23 cellular contexts compared by ENCODE assay signal in the genomic region with DNA sequence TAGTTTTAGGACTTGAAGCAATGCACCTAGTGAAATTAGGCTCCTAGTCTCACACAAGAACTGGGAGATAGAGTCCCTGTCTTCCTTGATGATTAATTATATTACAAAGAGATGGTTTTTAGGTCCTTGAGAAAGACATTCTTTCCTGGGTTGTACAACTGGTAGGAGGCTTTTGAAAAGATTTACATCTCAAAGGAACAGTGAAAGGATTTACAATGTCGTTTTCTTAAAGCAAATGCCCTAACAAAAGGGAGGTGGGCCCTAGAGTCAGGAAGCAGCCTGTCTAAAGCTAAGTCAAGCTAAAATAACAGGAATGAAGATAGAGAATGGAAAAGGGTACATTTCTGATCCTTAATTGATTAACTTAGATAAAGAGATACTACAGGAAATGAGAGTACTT.
"Had no signal": no experiment of that assay in that cellular context is flagged by ENCODE, and none has a peak within 500 bp of the region (broad histone marks: within the 10 kb centered on the region; RNA-seq: fewer than 3 reads in every experiment).

No MANE protein-coding gene starts in this region.

- H3K4me1 ChIP-seq: sigmoid colon, testis, tibial nerve, upper lobe of right lung, vagina had no signal

- H3K79me2 ChIP-seq: hepatocyte had no signal

- H3K36me3 ChIP-seq: neutrophil, sigmoid colon, upper lobe of right lung, vagina had no signal

- H3K4me2 ChIP-seq: hepatocyte had no signal

- H3K4me3 ChIP-seq: coronary artery, hepatocyte, lung, sigmoid colon, skin epidermis, testis, tibial nerve, upper lobe of right lung, vagina had no signal

- H3K27ac ChIP-seq: coronary artery, hepatocyte, neutrophil, sigmoid colon, skin epidermis, testis, tibial nerve, upper lobe of right lung, vagina had no signal

- ATAC-seq: left colon; left ventricle myocardium superior; naive thymus-derived CD4-positive, alpha-beta T cell; stimulated activated naive B cell treated with anti-CD40 and anti-IgM and Interleukin-4, amounts not matched to agents 10 μg/mL and 1 μg/mL and 100 μg/mL, for 72 hours; stimulated activated naive CD8-positive, alpha-beta T cell treated with anti-CD3 and anti-CD28 coated beads, Interleukin-15, amount 100 ng/mL, for 72 hours; upper lobe of right lung had no signal

- DNase-seq: effector CD4-positive, alpha-beta T cell; endodermal cell; foreskin melanocyte; head of caudate nucleus; left colon; left ventricle myocardium superior; naive thymus-derived CD4-positive, alpha-beta T cell; nephron progenitor cell; posterior cingulate gyrus; sigmoid colon; stimulated activated CD4-positive, alpha-beta T cell treated with anti-CD3 and anti-CD28 coated beads, Interleukin-2, amount 100 ng/mL, for 24 hours; stimulated activated CD4-positive, alpha-beta T cell treated with anti-CD3 and anti-CD28 coated beads, Interleukin-4, amount 100 ng/mL, for 4 hours; stimulated activated naive B cell treated with anti-CD40 and anti-IgM and Interleukin-4, amounts not matched to agents 10 μg/mL and 1 μg/mL and 100 μg/mL, for 72 hours; stimulated activated naive CD8-positive, alpha-beta T cell treated with anti-CD3 and anti-CD28 coated beads, Interleukin-15, amount 100 ng/mL, for 72 hours; testis; upper lobe of right lung had no signal

- H3K27me3 ChIP-seq: hepatocyte, neutrophil, sigmoid colon, testis, tibial nerve, upper lobe of right lung, vagina had no signal

- H2AFZ ChIP-seq: hepatocyte had no signal

- H3K9me3 ChIP-seq: neutrophil, sigmoid colon, testis, upper lobe of right lung, vagina had no signal
